ENCODE assay signal across 10 cellular contexts in the genomic region with DNA sequence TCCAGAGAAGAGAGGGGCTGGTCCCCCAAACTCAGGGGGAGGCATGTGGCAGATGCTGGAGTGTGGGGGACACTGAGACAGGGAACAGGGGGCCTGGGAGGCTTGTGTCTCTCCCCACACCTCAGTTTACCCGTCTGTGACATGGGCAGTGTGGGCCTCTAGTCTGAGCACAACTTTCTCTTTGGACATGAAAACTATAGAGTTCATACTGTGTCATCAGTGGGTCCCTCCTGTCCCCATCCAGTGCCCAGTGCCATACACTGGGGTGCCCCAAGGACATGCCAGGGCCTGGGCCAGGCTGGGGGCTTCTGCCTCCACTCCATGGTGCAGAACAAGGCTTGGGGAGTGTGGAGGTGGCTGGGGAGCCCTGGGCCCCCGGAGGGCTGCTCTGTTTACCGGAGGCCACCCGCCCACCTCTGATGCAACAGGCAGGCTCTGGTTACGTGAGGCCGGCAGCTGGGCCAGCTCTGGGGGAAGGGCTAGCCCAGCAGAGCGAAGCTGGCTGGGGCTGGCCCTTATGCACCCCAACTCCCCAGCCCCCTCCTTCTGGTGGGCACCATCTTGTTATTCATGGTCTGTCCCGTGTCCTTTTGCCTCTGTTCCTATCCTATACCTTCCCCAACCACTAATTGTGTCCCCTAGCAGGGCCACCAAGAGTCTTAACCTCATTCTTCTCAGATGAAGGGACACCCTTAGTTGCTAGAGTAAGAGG. TPM values are rescaled to one million over a fixed set of nuclear protein-coding genes. Genes with fewer than 3 reads are reported as not detected.
A peak's percentile ranks its signal among the peaks of the same experiment; 100 is the strongest.
DNase-seq lines count a peak whose midpoint lies in the region; ATAC-seq and TF ChIP-seq lines count a peak whose summit lies in the region.
"Had no signal": no experiment of that assay in that cellular context is flagged by ENCODE, and none has a peak within 500 bp of the region (broad histone marks: within the 10 kb centered on the region; RNA-seq: fewer than 3 reads in every experiment).

No MANE protein-coding gene starts in this region.

- no peak overlapping the region for H2AFZ ChIP-seq in OCI-LY1 (ENCODE audit: low read length)

- no peaks in the 10 kb centered on the region for H4K20me1 ChIP-seq in OCI-LY1 (ENCODE audit: insufficient read depth, low read length)

- no peaks in the 10 kb centered on the region for H3K9me2 ChIP-seq in OCI-LY1 (ENCODE audit: low read depth, low read length)

- no peaks in the 10 kb centered on the region for H3K27me3 Mint-ChIP-seq in activated T-cell treated with anti-CD3 and anti-CD28 coated beads, Interleukin-2, amount 50 U/mL, for 72 hours (ENCODE audit: low read depth)

- H3K9me3 Mint-ChIP-seq in activated T-cell treated with anti-CD3 and anti-CD28 coated beads, Interleukin-2, amount 50 U/mL, for 72 hours: no peaks in the 10 kb centered on the region

- no peaks in the 10 kb centered on the region for H3F3A ChIP-seq in OCI-LY1 (ENCODE audit: insufficient read depth, low read length)

- DNase-seq in SIG-M5 treated with dmso at 0.1 percent for 504 hours (lab: John Stamatoyannopoulos, UW; ENCODE audit: unreplicated experiment) (peak; percentile 58), SIG-M5 (lab: John Stamatoyannopoulos, UW) (no peak), fibroblast of peridontal ligament (ENCODE audit: extremely low read depth) (peak; percentile 60), stromal cell of bone marrow (ENCODE audit: low read depth) (peak; percentile 17), C1 segment of cervical spinal cord (lab: John Stamatoyannopoulos, UW) (no peak)
- DNase-seq in activated T-cell treated with anti-CD3 and anti-CD28 coated beads, Interleukin-2, amount 50 U/mL, for 72 hours: no peak
- DNase-seq: Kasumi-1 had no signal

- H3K4me1 ChIP-seq in OCI-LY1 (ENCODE audit: insufficient read depth, low read length, severe bottlenecking): peaks cover 55% of the 10 kb centered on the region
- H3K4me1 ChIP-seq: prostate gland had no signal

- H3K36me3 Mint-ChIP-seq in activated T-cell treated with anti-CD3 and anti-CD28 coated beads, Interleukin-2, amount 50 U/mL, for 72 hours (ENCODE audit: insufficient read depth in 2 of 2): no peaks in the 10 kb centered on the region

- H3K4me3 Mint-ChIP-seq in activated T-cell treated with anti-CD3 and anti-CD28 coated beads, Interleukin-2, amount 50 U/mL, for 72 hours: no peak overlapping the region

- no peak overlapping the region; the same call in 1 of the 2 replicates for H3K4me2 ChIP-seq in OCI-LY1 (ENCODE audit: low read length)

- peak overlapping the region; percentile 11; the same call in 1 of the 2 replicates for H3K9ac ChIP-seq in OCI-LY1 (ENCODE audit: low read length)

- no peak overlapping the region for H3K27ac Mint-ChIP-seq in activated T-cell treated with anti-CD3 and anti-CD28 coated beads, Interleukin-2, amount 50 U/mL, for 72 hours

- TF ChIP-seq CTCF in OCI-LY1 (IDR thresholded peaks at IDR 0.05; ENCODE audit: low read length): no peak

- H3K27ac ChIP-seq in OCI-LY1 (ENCODE audit: low read depth, low read length, poor library complexity, severe bottlenecking): peak overlapping the region; percentile 73
- H3K27ac ChIP-seq: prostate gland had no signal

- H3K27me3 ChIP-seq in OCI-LY1 (ENCODE audit: insufficient read depth, low read length): no peaks in the 10 kb centered on the region

- H3K9me3 ChIP-seq in OCI-LY1 (ENCODE audit: low read length): no peaks in the 10 kb centered on the region
- H3K9me3 ChIP-seq: prostate gland had no signal

- H3K79me2 ChIP-seq in OCI-LY1 (ENCODE audit: insufficient read depth, low read length): peaks cover 16% of the 10 kb centered on the region

- peaks cover 11% of the 10 kb centered on the region; the same call in 1 of the 2 replicates for H3K36me3 ChIP-seq in OCI-LY1 (ENCODE audit: insufficient read depth, low read length)
- H3K36me3 ChIP-seq: prostate gland had no signal

- H3K4me3 ChIP-seq in OCI-LY1 (ENCODE audit: low read depth, low read length, poor library complexity, severe bottlenecking): no peak overlapping the region
- H3K4me3 ChIP-seq: prostate gland had no signal

- peaks cover 19% of the 10 kb centered on the region for H3K4me1 Mint-ChIP-seq in activated T-cell treated with anti-CD3 and anti-CD28 coated beads, Interleukin-2, amount 50 U/mL, for 72 hours (ENCODE audit: low read depth)

- ATAC-seq in activated T-cell treated with anti-CD3 and anti-CD28 coated beads, Interleukin-2, amount 50 U/mL, for 72 hours (replicated peaks in 1 of 2): no peak
- ATAC-seq in GM18870 (IDR thresholded peaks at IDR 0.05; ENCODE audit: unreplicated experiment): no peak

RNA-seq across cellular contexts. Expression of a gene that starts 1.9 kb away (rescaled TPM):
- total RNA-seq in activated T-cell treated with anti-CD3 and anti-CD28 coated beads, Interleukin-2, amount 50 U/mL, for 72 hours: 1 to 10 TPM; 2.1 to 6.4 TPM
- total RNA-seq: prostate gland had no signal

RNA-seq across cellular contexts. Expression of a gene that starts 20.0 kb away (rescaled TPM):
- total RNA-seq in activated T-cell treated with anti-CD3 and anti-CD28 coated beads, Interleukin-2, amount 50 U/mL, for 72 hours: 10 to 100 TPM; 10.7 to 16.2 TPM

RNA-seq across cellular contexts. Expression of a gene that starts 20.1 kb away (rescaled TPM):
- total RNA-seq in activated T-cell treated with anti-CD3 and anti-CD28 coated beads, Interleukin-2, amount 50 U/mL, for 72 hours: 100 to 1,000 TPM in 1 of 2 donors, 10 to 100 TPM in 1; 83.8 to 107 TPM

RNA-seq across cellular contexts. Expression of a gene that starts 31.2 kb away (rescaled TPM):
- total RNA-seq in activated T-cell treated with anti-CD3 and anti-CD28 coated beads, Interleukin-2, amount 50 U/mL, for 72 hours: 10 to 100 TPM; 27.5 to 34.6 TPM

RNA-seq across cellular contexts. Expression of a gene that starts 33.7 kb away (rescaled TPM):
- 10 to 100 TPM; 16.1 to 17.6 TPM for total RNA-seq in activated T-cell treated with anti-CD3 and anti-CD28 coated beads, Interleukin-2, amount 50 U/mL, for 72 hours

Comparison
In these comparisons a context has a peak if more than half of its experiments do, and no peak if none do; other contexts are left out.
1. DNase-seq: peak in SIG-M5 treated with dmso at 0.1 percent for 504 hours (single experiment), fibroblast of peridontal ligament (single experiment) and stromal cell of bone marrow (single experiment); none in SIG-M5 (single experiment), activated T-cell treated with anti-CD3 and anti-CD28 coated beads, Interleukin-2, amount 50 U/mL, for 72 hours (0 of 2) and C1 segment of cervical spinal cord (0 of 14).